In the genomic region with DNA sequence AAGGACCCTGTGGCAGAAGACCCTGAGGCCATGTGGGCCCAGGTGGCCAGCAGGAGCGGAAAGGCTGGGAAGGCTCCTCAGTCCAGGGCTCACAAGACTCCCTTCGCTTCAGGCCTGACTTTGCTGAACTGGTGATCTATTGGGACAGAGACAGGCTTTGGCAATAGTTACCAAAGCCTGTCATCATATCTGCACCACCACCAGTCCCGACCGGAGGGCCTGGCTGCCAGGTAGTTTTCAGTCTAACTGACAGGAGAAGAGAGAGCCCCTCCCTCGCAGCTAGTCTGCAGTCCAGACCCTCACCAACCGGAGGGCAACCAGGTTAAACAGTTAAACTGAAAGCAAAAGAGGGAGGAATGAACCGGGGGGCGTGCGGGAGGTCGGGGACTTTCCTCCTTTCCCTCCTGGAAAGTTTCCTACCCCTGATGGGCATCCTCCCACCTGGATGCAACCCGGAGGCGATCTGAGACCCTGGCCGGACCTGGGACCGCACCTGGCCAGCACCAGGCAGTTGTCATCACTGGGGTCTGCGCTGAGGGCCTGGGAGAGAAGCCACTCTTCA, we compare ENCODE assay signal across 1 cellular context.
TF ChIP-seq lines count a peak whose summit lies in the region.

No MANE protein-coding gene starts in this region.

TF ChIP-seq in K562, 482 proteins besides CTCF, POLR2A, EP300 and RAD21 (continues in another document):
- TF ChIP-seq ZNF609 (CRISPR knock-in tag; IDR thresholded peaks at IDR 0.05; ENCODE audit: borderline replicate concordance) (no peak), POU5F1 (IDR thresholded peaks at IDR 0.05; ENCODE audit: borderline replicate concordance, low read depth, low read length, partially characterized antibody) (no peak), POLR2B (IDR thresholded peaks at IDR 0.05; ENCODE audit: low read depth, partially characterized antibody) (peak; percentile 39), MTA2 (IDR thresholded peaks at IDR 0.05; ENCODE audit: low read depth) (no peak), RCOR1 (IDR thresholded peaks at IDR 0.05; ENCODE audit: borderline replicate concordance in 1 of 2, low read depth in 2 of 2, low read length in 2 of 2) (0 out of 4 replicates have a peak, but pooled peaks of 1 of the 2 experiments have one; percentile 6), ZNF212 (CRISPR knock-in tag; IDR thresholded peaks at IDR 0.05) (no peak), EP400 (IDR thresholded peaks at IDR 0.05) (peak; percentile 42), TEAD1 (CRISPR knock-in tag; IDR thresholded peaks at IDR 0.05) (peak in 1 of 2 experiments; percentile 23; a peak in 1 of 4 replicates), ZNF444 (CRISPR knock-in tag; IDR thresholded peaks at IDR 0.05) (no peak), SP1 (CRISPR knock-in tag; IDR thresholded peaks at IDR 0.05) (0 out of 2 replicates have a peak, but pooled peaks have one; percentile 13), ZNF511 (CRISPR knock-in tag; IDR thresholded peaks at IDR 0.05) (peak; percentile 39; the same call in 1 of the 2 replicates), HEY1 (CRISPR knock-in tag; IDR thresholded peaks at IDR 0.05; ENCODE audit: borderline replicate concordance) (no peak), ELK1 (CRISPR knock-in tag; IDR thresholded peaks at IDR 0.05) (no peak), RAD51 (IDR thresholded peaks at IDR 0.05; ENCODE audit: borderline replicate concordance, low read depth) (no peak), MYC (IDR thresholded peaks at IDR 0.05; ENCODE audit: low read depth, low read length) (peak; percentile 42; the same call in 1 of the 2 replicates), MYC (CRISPR knock-in tag; IDR thresholded peaks at IDR 0.05; ENCODE audit: borderline replicate concordance, low read depth) (no peak), SRSF3 (IDR thresholded peaks at IDR 0.05; ENCODE audit: insufficient read depth, low read length) (0 out of 2 replicates have a peak, but pooled peaks have one; percentile 30), ZNF263 (CRISPR knock-in tag; IDR thresholded peaks at IDR 0.05; ENCODE audit: borderline replicate concordance) (0 out of 2 replicates have a peak, but pooled peaks have one; percentile 42), SIRT6 (IDR thresholded peaks at IDR 0.05; ENCODE audit: low read depth, low read length) (no peak), KAT7 (CRISPR knock-in tag; IDR thresholded peaks at IDR 0.05; ENCODE audit: borderline replicate concordance) (no peak), ZNF740 (CRISPR knock-in tag; IDR thresholded peaks at IDR 0.05) (peak; percentile 50; the same call in 1 of the 2 replicates), ZNF740 (tag; IDR thresholded peaks at IDR 0.05) (no peak), AFF1 (IDR thresholded peaks at IDR 0.05; ENCODE audit: low read depth in 1 of 2, partially characterized antibody in 2 of 2) (peak in 1 of 2 experiments; percentile 24), HDAC3 (IDR thresholded peaks at IDR 0.05; ENCODE audit: borderline replicate concordance, partially characterized antibody) (peak; percentile 13), HIVEP1 (CRISPR knock-in tag; IDR thresholded peaks at IDR 0.05) (no peak), MEIS2 (IDR thresholded peaks at IDR 0.05; ENCODE audit: partially characterized antibody) (peak; percentile 57), DLX4 (CRISPR knock-in tag; IDR thresholded peaks at IDR 0.05) (no peak), CEBPB (tag; IDR thresholded peaks at IDR 0.05) (peak; percentile 77), BDP1 (IDR thresholded peaks at IDR 0.05; ENCODE audit: insufficient read depth, insufficient read length) (no peak), TAF1 (IDR thresholded peaks at IDR 0.05; ENCODE audit: control insufficient read depth, extremely low read depth, insufficient read depth, low read length, severe bottlenecking) (peak; percentile 16), TFAP4 (CRISPR knock-in tag; IDR thresholded peaks at IDR 0.05; ENCODE audit: borderline replicate concordance) (peak; percentile 65; the same call in 1 of the 2 replicates)
- TF ChIP-seq, protein P1, sequence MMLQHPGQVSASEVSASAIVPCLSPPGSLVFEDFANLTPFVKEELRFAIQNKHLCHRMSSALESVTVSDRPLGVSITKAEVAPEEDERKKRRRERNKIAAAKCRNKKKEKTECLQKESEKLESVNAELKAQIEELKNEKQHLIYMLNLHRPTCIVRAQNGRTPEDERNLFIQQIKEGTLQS (IDR thresholded peaks at IDR 0.05) = peak; percentile 27; the same call in 1 of the 2 replicates
- TF ChIP-seq, protein P1 (CRISPR knock-in tag; conservative IDR thresholded peaks at IDR 0.05) = no peak
- TF ChIP-seq, protein P2, sequence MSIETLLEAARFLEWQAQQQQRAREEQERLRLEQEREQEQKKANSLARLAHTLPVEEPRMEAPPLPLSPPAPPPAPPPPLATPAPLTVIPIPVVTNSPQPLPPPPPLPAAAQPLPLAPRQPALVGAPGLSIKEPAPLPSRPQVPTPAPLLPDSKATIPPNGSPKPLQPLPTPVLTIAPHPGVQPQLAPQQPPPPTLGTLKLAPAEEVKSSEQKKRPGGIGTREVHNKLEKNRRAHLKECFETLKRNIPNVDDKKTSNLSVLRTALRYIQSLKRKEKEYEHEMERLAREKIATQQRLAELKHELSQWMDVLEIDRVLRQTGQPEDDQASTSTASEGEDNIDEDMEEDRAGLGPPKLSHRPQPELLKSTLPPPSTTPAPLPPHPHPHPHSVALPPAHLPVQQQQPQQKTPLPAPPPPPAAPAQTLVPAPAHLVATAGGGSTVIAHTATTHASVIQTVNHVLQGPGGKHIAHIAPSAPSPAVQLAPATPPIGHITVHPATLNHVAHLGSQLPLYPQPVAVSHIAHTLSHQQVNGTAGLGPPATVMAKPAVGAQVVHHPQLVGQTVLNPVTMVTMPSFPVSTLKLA (conservative IDR thresholded peaks at IDR 0.05) = peak in 1 of 2 experiments; percentile 13; a peak in 1 of 4 replicates
- TF ChIP-seq, protein P3, sequence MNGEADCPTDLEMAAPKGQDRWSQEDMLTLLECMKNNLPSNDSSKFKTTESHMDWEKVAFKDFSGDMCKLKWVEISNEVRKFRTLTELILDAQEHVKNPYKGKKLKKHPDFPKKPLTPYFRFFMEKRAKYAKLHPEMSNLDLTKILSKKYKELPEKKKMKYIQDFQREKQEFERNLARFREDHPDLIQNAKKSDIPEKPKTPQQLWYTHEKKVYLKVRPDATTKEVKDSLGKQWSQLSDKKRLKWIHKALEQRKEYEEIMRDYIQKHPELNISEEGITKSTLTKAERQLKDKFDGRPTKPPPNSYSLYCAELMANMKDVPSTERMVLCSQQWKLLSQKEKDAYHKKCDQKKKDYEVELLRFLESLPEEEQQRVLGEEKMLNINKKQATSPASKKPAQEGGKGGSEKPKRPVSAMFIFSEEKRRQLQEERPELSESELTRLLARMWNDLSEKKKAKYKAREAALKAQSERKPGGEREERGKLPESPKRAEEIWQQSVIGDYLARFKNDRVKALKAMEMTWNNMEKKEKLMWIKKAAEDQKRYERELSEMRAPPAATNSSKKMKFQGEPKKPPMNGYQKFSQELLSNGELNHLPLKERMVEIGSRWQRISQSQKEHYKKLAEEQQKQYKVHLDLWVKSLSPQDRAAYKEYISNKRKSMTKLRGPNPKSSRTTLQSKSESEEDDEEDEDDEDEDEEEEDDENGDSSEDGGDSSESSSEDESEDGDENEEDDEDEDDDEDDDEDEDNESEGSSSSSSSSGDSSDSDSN (IDR thresholded peaks at IDR 0.05; ENCODE audit: borderline replicate concordance in 1 of 2, low read depth in 2 of 2, low read length in 2 of 2) = peak in 1 of 2 experiments; percentile 73; a peak in 1 of 4 replicates
